ENCODE assay signal across 26 cellular contexts in genomic region chr12:89817501-89818226, GRCh38.
A peak's percentile ranks its signal among the peaks of the same experiment; 100 is the strongest.
DNase-seq lines count a peak whose midpoint lies in the region; ATAC-seq and TF ChIP-seq lines count a peak whose summit lies in the region.
"Had no signal": no experiment of that assay in that cellular context is flagged by ENCODE, and none has a peak within 500 bp of the region (broad histone marks: within the 10 kb centered on the region; RNA-seq: fewer than 3 reads in every experiment).

No MANE protein-coding gene starts in this region.

- H3K14ac ChIP-seq in mesenchymal stem cell (ENCODE audit: low read length in 2 of 2) = no peak overlapping the region

- H3K9me3 ChIP-seq in adipocyte (ENCODE audit: control insufficient read depth, low read length) (no peaks in the 10 kb centered on the region), mesenchymal stem cell (ENCODE audit: control insufficient read depth, low read length) (no peaks in the 10 kb centered on the region)
- H3K9me3 ChIP-seq: upper lobe of right lung had no signal

- TF ChIP-seq CTCF in type B pancreatic cell (conservative IDR thresholded peaks at IDR 0.05) (no peak), coronary artery (IDR thresholded peaks at IDR 0.05) (no peak)

- H3K9me3 Mint-ChIP-seq in type B pancreatic cell = no peaks in the 10 kb centered on the region
- H3K9me3 Mint-ChIP-seq: activated T-helper 17 cell treated with anti-CD3 and anti-CD28 coated beads, Interleukin-2, amount 50 U/mL, for 72 hours; dendritic cell treated with granulocyte-macrophage colony-stimulating factor and Interleukin-4, amounts not matched to agents 40 ng/mL and 50 ng/mL, for 4 days had no signal

- H4K91ac ChIP-seq in mesenchymal stem cell (ENCODE audit: low read length) = no peak overlapping the region

- H2BK120ac ChIP-seq in mesenchymal stem cell (ENCODE audit: low read depth, low read length) = no peak overlapping the region

- H3K36me3 ChIP-seq in adipocyte (ENCODE audit: control insufficient read depth, insufficient read depth, low read length, severe bottlenecking) = no peaks in the 10 kb centered on the region
- no peaks in the 10 kb centered on the region for H3K36me3 ChIP-seq in mesenchymal stem cell (ENCODE audit: control insufficient read depth in 1 of 2, insufficient read depth in 2 of 2, low read depth in 1 of 2, low read length in 2 of 2)
- H3K36me3 ChIP-seq: brain microvascular endothelial cell, upper lobe of right lung had no signal

- H3K23ac ChIP-seq in mesenchymal stem cell (ENCODE audit: low read length in 2 of 2) = no peak overlapping the region

- H3K27ac Mint-ChIP-seq in type B pancreatic cell = no peak overlapping the region
- H3K27ac Mint-ChIP-seq: activated CD8-positive, alpha-beta memory T cell treated with anti-CD3 and anti-CD28 coated beads, Interleukin-2, amount 10 ng/mL, durations not matched to agents 7 days and 5 days; activated T-helper 17 cell treated with anti-CD3 and anti-CD28 coated beads, Interleukin-2, amount 50 U/mL, for 72 hours; CD4-positive, alpha-beta memory T cell; dendritic cell treated with granulocyte-macrophage colony-stimulating factor and Interleukin-4, amounts not matched to agents 40 ng/mL and 50 ng/mL, for 4 days had no signal

- H3K4me3 Mint-ChIP-seq in type B pancreatic cell = no peak overlapping the region
- H3K4me3 Mint-ChIP-seq: activated CD8-positive, alpha-beta memory T cell treated with anti-CD3 and anti-CD28 coated beads, Interleukin-2, amount 10 ng/mL, durations not matched to agents 7 days and 5 days; activated T-helper 17 cell treated with anti-CD3 and anti-CD28 coated beads, Interleukin-2, amount 50 U/mL, for 72 hours; CD4-positive, alpha-beta memory T cell; dendritic cell treated with granulocyte-macrophage colony-stimulating factor and Interleukin-4, amounts not matched to agents 40 ng/mL and 50 ng/mL, for 4 days had no signal

- no CpG with 5 or more reads among the region's 2 CpGs for WGBS in mesenchymal stem cell

- no peaks in the 10 kb centered on the region for H3K4me1 ChIP-seq in adipocyte (ENCODE audit: control insufficient read depth, insufficient read depth, low read length)
- H3K4me1 ChIP-seq in mesenchymal stem cell (ENCODE audit: control insufficient read depth, insufficient read depth, low read depth, low read length) = no peaks in the 10 kb centered on the region
- H3K4me1 ChIP-seq: foreskin keratinocyte, upper lobe of right lung had no signal

- H2BK12ac ChIP-seq in mesenchymal stem cell (ENCODE audit: low read length in 2 of 2) = no peak overlapping the region

- no peaks in the 10 kb centered on the region for H3K79me1 ChIP-seq in mesenchymal stem cell (replicated peaks; ENCODE audit: low read length, poor library complexity, severe bottlenecking)

- no peak overlapping the region for H2BK15ac ChIP-seq in mesenchymal stem cell (ENCODE audit: low read depth, poor library complexity, severe bottlenecking)

- H4K8ac ChIP-seq in mesenchymal stem cell (ENCODE audit: low read length) = no peak overlapping the region

- no peak overlapping the region for H2AFZ ChIP-seq in mesenchymal stem cell (ENCODE audit: low read depth, low read length)
- H2AFZ ChIP-seq: hepatocyte had no signal

- no peak overlapping the region for H2AK5ac ChIP-seq in mesenchymal stem cell (ENCODE audit: low read length, severe bottlenecking)

- H3K4me1 Mint-ChIP-seq in type B pancreatic cell (ENCODE audit: unreplicated experiment) = no peaks in the 10 kb centered on the region
- H3K4me1 Mint-ChIP-seq: activated CD8-positive, alpha-beta memory T cell treated with anti-CD3 and anti-CD28 coated beads, Interleukin-2, amount 10 ng/mL, durations not matched to agents 7 days and 5 days; activated T-helper 17 cell treated with anti-CD3 and anti-CD28 coated beads, Interleukin-2, amount 50 U/mL, for 72 hours had no signal

- DNase-seq in GM03348 (ENCODE audit: low spot score) (peak; percentile 10), LHCN-M2 (ENCODE audit: low read depth) (peak; percentile 17), adipocyte (ENCODE audit: low read depth) (peak; percentile 38), mesenchymal stem cell (peak; percentile 39), type B pancreatic cell (ENCODE audit: extremely low spot score, unreplicated experiment) (no peak), coronary artery (ENCODE audit: low spot score) (no peak)
- DNase-seq: activated CD4-positive, alpha-beta T cell treated with anti-CD3 and anti-CD28 coated beads for 48 hours; activated CD8-positive, alpha-beta memory T cell treated with anti-CD3 and anti-CD28 coated beads, Interleukin-2, amount 10 ng/mL, durations not matched to agents 7 days and 5 days; brain microvascular endothelial cell; CD4-positive, alpha-beta memory T cell; DMS79; islet precursor cell; KG1; NCI-H1417; NCI-H510A treated with DMSO at 0.1 percent for 48 hours; nucleus accumbens; stimulated activated CD4-positive, alpha-beta T cell treated with anti-CD3 and anti-CD28 coated beads, Interleukin-12 subunit alpha, Interleukin-12 subunit beta, amount 100 ng/mL, for 4 hours; upper lobe of right lung had no signal

- H2BK5ac ChIP-seq in mesenchymal stem cell (ENCODE audit: low read depth, low read length, poor library complexity, severe bottlenecking) = no peak overlapping the region

- H3K9ac ChIP-seq in adipocyte (ENCODE audit: low read length) = no peak overlapping the region
- no peak overlapping the region for H3K9ac ChIP-seq in mesenchymal stem cell (ENCODE audit: low read length)

- no peaks in the 10 kb centered on the region for H3K36me3 Mint-ChIP-seq in type B pancreatic cell
- H3K36me3 Mint-ChIP-seq: activated CD8-positive, alpha-beta memory T cell treated with anti-CD3 and anti-CD28 coated beads, Interleukin-2, amount 10 ng/mL, durations not matched to agents 7 days and 5 days; CD4-positive, alpha-beta memory T cell had no signal

- no peak overlapping the region for H3K4ac ChIP-seq in mesenchymal stem cell (ENCODE audit: low read depth in 1 of 2, low read length in 2 of 2)

- ATAC-seq in GM18498 (IDR thresholded peaks at IDR 0.05; ENCODE audit: unreplicated experiment) (no peak), GM19467 (IDR thresholded peaks at IDR 0.05; ENCODE audit: unreplicated experiment) (no peak)
- ATAC-seq: activated CD8-positive, alpha-beta memory T cell treated with anti-CD3 and anti-CD28 coated beads, Interleukin-2, amount 10 ng/mL, durations not matched to agents 7 days and 5 days; activated T-helper 17 cell treated with anti-CD3 and anti-CD28 coated beads, Interleukin-2, amount 50 U/mL, for 72 hours; foreskin keratinocyte; upper lobe of right lung had no signal

- no peaks in the 10 kb centered on the region for H3K27me3 ChIP-seq in adipocyte (replicated peaks; ENCODE audit: control insufficient read depth, insufficient read depth, low read length)
- no peaks in the 10 kb centered on the region for H3K27me3 ChIP-seq in mesenchymal stem cell (ENCODE audit: control insufficient read depth in 1 of 2, insufficient read depth in 1 of 2, low read length in 2 of 2)
- H3K27me3 ChIP-seq: brain microvascular endothelial cell, foreskin keratinocyte, hepatocyte, upper lobe of right lung had no signal

- H3K18ac ChIP-seq in mesenchymal stem cell (ENCODE audit: low read depth in 1 of 2, low read length in 2 of 2) = no peak overlapping the region

- no peak overlapping the region for H3K4me2 ChIP-seq in mesenchymal stem cell (ENCODE audit: low read length, poor library complexity, severe bottlenecking)
- H3K4me2 ChIP-seq: hepatocyte had no signal

- H3K27ac ChIP-seq in mesenchymal stem cell (ENCODE audit: low read length, poor library complexity, severe bottlenecking) = no peak overlapping the region
- H3K27ac ChIP-seq in coronary artery = no peak overlapping the region
- H3K27ac ChIP-seq: brain microvascular endothelial cell, epithelial cell of prostate, foreskin keratinocyte, hepatocyte, upper lobe of right lung had no signal

- no peaks in the 10 kb centered on the region for H3K27me3 Mint-ChIP-seq in type B pancreatic cell
- H3K27me3 Mint-ChIP-seq: activated CD8-positive, alpha-beta memory T cell treated with anti-CD3 and anti-CD28 coated beads, Interleukin-2, amount 10 ng/mL, durations not matched to agents 7 days and 5 days; CD4-positive, alpha-beta memory T cell; dendritic cell treated with granulocyte-macrophage colony-stimulating factor and Interleukin-4, amounts not matched to agents 40 ng/mL and 50 ng/mL, for 4 days had no signal

- H3K4me3 ChIP-seq in adipocyte (ENCODE audit: low read length) (no peak overlapping the region), mesenchymal stem cell (ENCODE audit: insufficient read depth in 1 of 2, low read depth in 1 of 2, low read length in 2 of 2) (no peak overlapping the region), coronary artery (no peak overlapping the region)
- H3K4me3 ChIP-seq: hepatocyte, lung, upper lobe of right lung had no signal

Comparison
In these comparisons a context has a peak if more than half of its experiments do, and no peak if none do; other contexts are left out.
1. DNase-seq: peak in GM03348 (single experiment), LHCN-M2 (single experiment), adipocyte (single experiment) and mesenchymal stem cell (single experiment); none in type B pancreatic cell (single experiment) and coronary artery (single experiment).